In the genomic region with DNA sequence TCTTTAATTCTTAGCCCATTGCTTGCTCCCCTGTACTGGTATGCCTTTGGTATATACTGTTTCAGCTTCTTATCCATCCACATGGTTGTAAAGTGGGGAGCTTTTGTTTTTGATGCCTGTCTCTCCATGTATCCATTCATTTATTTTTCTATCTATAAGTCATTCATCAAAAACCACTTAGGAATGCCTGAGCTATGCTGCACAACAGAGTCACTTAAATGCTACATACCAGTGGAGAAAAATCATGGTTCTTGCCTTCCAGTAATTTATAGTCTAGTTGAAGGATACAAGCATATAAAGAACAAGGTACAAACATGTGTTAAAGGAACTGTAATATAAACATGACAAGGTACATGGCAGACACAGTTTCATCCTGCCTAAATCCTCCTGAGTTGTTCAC, we compare ENCODE assay signal across 25 cellular contexts.
DNase-seq lines count a peak whose midpoint lies in the region; ATAC-seq, FAIRE-seq and TF ChIP-seq lines count a peak whose summit lies in the region.
"Had no signal": no experiment of that assay in that cellular context is flagged by ENCODE, and none has a peak within 500 bp of the region (broad histone marks: within the 10 kb centered on the region; RNA-seq: fewer than 3 reads in every experiment).

No MANE protein-coding gene starts in this region.

- in situ Hi-C loops in GM13977 (cut with MboI; ENCODE audit: low pct_unique_long_range_greater_than_20kb, low sequenced_read_pairs, unreplicated experiment): no loop called here

- no peaks in the 10 kb centered on the region for H3K9me3 ChIP-seq in astrocyte (ENCODE audit: insufficient read depth, low read depth, low read length)
- H3K9me3 ChIP-seq in endodermal cell (ENCODE audit: control insufficient read depth, low read length): no peaks in the 10 kb centered on the region
- no peaks in the 10 kb centered on the region for H3K9me3 ChIP-seq in SK-N-SH
- H3K9me3 ChIP-seq: BLaER1, Caco-2 had no signal

- H3K9me2 ChIP-seq in SK-N-SH: no peaks in the 10 kb centered on the region

- H3K4me2 ChIP-seq in astrocyte (ENCODE audit: low read length): no peak overlapping the region
- no peak overlapping the region for H3K4me2 ChIP-seq in SK-N-SH
- H3K4me2 ChIP-seq: BLaER1 had no signal

- H3K4me1 Mint-ChIP-seq in HFFc6 (ENCODE audit: low read depth): peaks cover 55% of the 10 kb centered on the region
- peaks cover 4% of the 10 kb centered on the region for H3K4me1 Mint-ChIP-seq in astrocyte (ENCODE audit: low read depth, unreplicated experiment)
- peaks cover 12% of the 10 kb centered on the region for H3K4me1 Mint-ChIP-seq in endodermal cell

- H3K4me3 Mint-ChIP-seq in HFFc6 (no peak overlapping the region), astrocyte (ENCODE audit: unreplicated experiment) (no peak overlapping the region), endodermal cell (no peak overlapping the region)
- H3K4me3 Mint-ChIP-seq: B cell; CD4-positive, CD25-positive, alpha-beta regulatory T cell; CD8-positive, alpha-beta T cell had no signal

- H3K36me3 ChIP-seq in astrocyte (ENCODE audit: insufficient read depth, low read length) (no peaks in the 10 kb centered on the region), endodermal cell (ENCODE audit: control insufficient read depth, insufficient read depth, low read length) (no peaks in the 10 kb centered on the region), SK-N-SH (replicated peaks in 1 of 2; ENCODE audit: control insufficient read depth in 1 of 2, insufficient read depth in 2 of 2, low read length in 1 of 2) (no peaks in the 10 kb centered on the region)

- CTCF ChIA-PET in SK-N-SH (lab: Yijun Ruan, JAX): interaction anchor here (1.3 kb wide), 1 partner anchor 13 kb away, joined by 4 read pairs; no protein-coding TSS in a partner anchor

- TF ChIP-seq RAD21 in SK-N-SH (IDR thresholded peaks at IDR 0.05; ENCODE audit: low read length): no peak

- no peaks in the 10 kb centered on the region for H3F3A ChIP-seq in SK-N-SH (replicated peaks; ENCODE audit: insufficient read depth)

- TF ChIP-seq CTCF in HFFc6 (IDR thresholded peaks at IDR 0.05): no peak
- no peak for TF ChIP-seq CTCF in astrocyte (IDR thresholded peaks at IDR 0.05; ENCODE audit: insufficient read depth, low read depth, low read length)
- TF ChIP-seq CTCF in endodermal cell (conservative IDR thresholded peaks at IDR 0.05): no peak
- TF ChIP-seq CTCF in SK-N-SH (IDR thresholded peaks at IDR 0.05): no peak
- TF ChIP-seq CTCF in GM13977 (IDR thresholded peaks at IDR 0.05; ENCODE audit: extremely low read depth, insufficient read depth, missing control alignments): no peak

- no peaks in the 10 kb centered on the region for H3K79me2 ChIP-seq in astrocyte (ENCODE audit: insufficient read depth, low read length)
- no peaks in the 10 kb centered on the region for H3K79me2 ChIP-seq in SK-N-SH (ENCODE audit: insufficient read depth)

- H3K27ac ChIP-seq in astrocyte (ENCODE audit: low read depth, low read length) (no peak overlapping the region), endodermal cell (ENCODE audit: low read depth, low read length) (peak overlapping the region; percentile 56), SK-N-SH (ENCODE audit: low read depth in 2 of 2, low read length in 1 of 2) (no peak overlapping the region)
- H3K27ac ChIP-seq: 22Rv1, BLaER1, C4-2B had no signal

- H2AFZ ChIP-seq in astrocyte (ENCODE audit: low read depth, low read length): no peak overlapping the region
- H2AFZ ChIP-seq in SK-N-SH (ENCODE audit: low read depth): no peak overlapping the region

- FAIRE-seq in astrocyte (lab: Jason Lieb, UNC): no peak
- FAIRE-seq: A204.1, GM12878, GM18507 had no signal

- no peak overlapping the region for H3K4me3 ChIP-seq in astrocyte (ENCODE audit: insufficient read depth, low read depth, low read length)
- no peak overlapping the region for H3K4me3 ChIP-seq in endodermal cell (ENCODE audit: low read length)
- H3K4me3 ChIP-seq in SK-N-SH (ENCODE audit: low read depth in 2 of 2, low read length in 1 of 2): no peak overlapping the region
- H3K4me3 ChIP-seq: BLaER1, GM12878 had no signal

- H3K27me3 ChIP-seq in astrocyte (ENCODE audit: insufficient read depth, low read length) (no peaks in the 10 kb centered on the region), endodermal cell (ENCODE audit: control insufficient read depth, insufficient read depth, low read length, poor library complexity, severe bottlenecking) (no peaks in the 10 kb centered on the region), SK-N-SH (ENCODE audit: insufficient read depth) (no peaks in the 10 kb centered on the region)
- H3K27me3 ChIP-seq: BLaER1 had no signal

- peak; percentile 73 for DNase-seq in EH (ENCODE audit: low read depth)
- peak; percentile 38 for DNase-seq in HFFc6
- DNase-seq in astrocyte (ENCODE audit: low read depth): peak; percentile 35
- DNase-seq in endodermal cell: no peak
- DNase-seq in SIG-M5 (lab: John Stamatoyannopoulos, UW): no peak
- no peak for DNase-seq in SK-N-SH
- DNase-seq in GM13977 (ENCODE audit: low spot score): no peak
- DNase-seq: Caco-2; CD4-positive, CD25-positive, alpha-beta regulatory T cell; CD8-positive, alpha-beta T cell; DMS153; DND-41; EL; GDM1; GOT3; H7 had no signal

- H3K9ac ChIP-seq in astrocyte (ENCODE audit: low read length) (no peak overlapping the region), endodermal cell (ENCODE audit: extremely low read depth, low read length, poor library complexity, severe bottlenecking) (no peak overlapping the region), SK-N-SH (no peak overlapping the region)
- H3K9ac ChIP-seq: BLaER1 had no signal

- H3K9me3 Mint-ChIP-seq in HFFc6: no peaks in the 10 kb centered on the region
- no peaks in the 10 kb centered on the region for H3K9me3 Mint-ChIP-seq in astrocyte (ENCODE audit: unreplicated experiment)
- no peaks in the 10 kb centered on the region for H3K9me3 Mint-ChIP-seq in endodermal cell

- TF ChIP-seq EP300 in SK-N-SH (IDR thresholded peaks at IDR 0.05; ENCODE audit: borderline replicate concordance in 1 of 2, low read depth in 1 of 2, low read length in 1 of 2): no peak

- POLR2A ChIA-PET in SK-N-SH (lab: Yijun Ruan, JAX): no interaction called here

- H3K27ac Mint-ChIP-seq in HFFc6 (no peak overlapping the region; the same call in 1 of the 2 replicates), astrocyte (ENCODE audit: unreplicated experiment) (no peak overlapping the region), endodermal cell (no peak overlapping the region)
- H3K27ac Mint-ChIP-seq: B cell; CD8-positive, alpha-beta T cell had no signal

- H3K36me3 Mint-ChIP-seq in HFFc6 (ENCODE audit: low read depth): peaks cover 26% of the 10 kb centered on the region
- peaks cover 8% of the 10 kb centered on the region for H3K36me3 Mint-ChIP-seq in astrocyte (ENCODE audit: low read depth, unreplicated experiment)
- peaks cover 11% of the 10 kb centered on the region for H3K36me3 Mint-ChIP-seq in endodermal cell (ENCODE audit: low read depth)

- ATAC-seq in HG02571 (IDR thresholded peaks at IDR 0.05; ENCODE audit: unreplicated experiment): no peak
- ATAC-seq: CD8-positive, alpha-beta T cell; GM12878; HCT116 had no signal

- H3K4me1 ChIP-seq in astrocyte (ENCODE audit: insufficient read depth, low read length): peaks cover 3% of the 10 kb centered on the region
- H3K4me1 ChIP-seq in endodermal cell (ENCODE audit: control insufficient read depth, insufficient read depth, low read length): no peaks in the 10 kb centered on the region
- H3K4me1 ChIP-seq in SK-N-SH (ENCODE audit: control insufficient read depth in 1 of 2, insufficient read depth in 2 of 2, low read depth in 1 of 2, low read length in 1 of 2): peaks cover 7 to 22% of the 10 kb centered on the region in 2 experiments; a peak in 3 of 4 replicates
- H3K4me1 ChIP-seq: Caco-2 had no signal

- H4K20me1 ChIP-seq in astrocyte (ENCODE audit: insufficient read depth, low read length): no peaks in the 10 kb centered on the region
- H4K20me1 ChIP-seq in SK-N-SH (ENCODE audit: insufficient read depth): no peaks in the 10 kb centered on the region
- H4K20me1 ChIP-seq: BLaER1 had no signal

- H3K27me3 Mint-ChIP-seq in HFFc6 (ENCODE audit: insufficient read depth) (no peaks in the 10 kb centered on the region; the same call in 1 of the 2 replicates), astrocyte (ENCODE audit: low read depth, unreplicated experiment) (no peaks in the 10 kb centered on the region), endodermal cell (ENCODE audit: insufficient read depth) (no peaks in the 10 kb centered on the region)
- H3K27me3 Mint-ChIP-seq: B cell; CD4-positive, CD25-positive, alpha-beta regulatory T cell had no signal

TF ChIP-seq in SK-N-SH, 30 proteins besides CTCF, POLR2A, EP300 and RAD21 (continues in another document):
- no peak for TF ChIP-seq TCF12 (IDR thresholded peaks at IDR 0.05)
- TF ChIP-seq YY1 (IDR thresholded peaks at IDR 0.05; ENCODE audit: low read depth): no peak
- TF ChIP-seq, protein P1, sequence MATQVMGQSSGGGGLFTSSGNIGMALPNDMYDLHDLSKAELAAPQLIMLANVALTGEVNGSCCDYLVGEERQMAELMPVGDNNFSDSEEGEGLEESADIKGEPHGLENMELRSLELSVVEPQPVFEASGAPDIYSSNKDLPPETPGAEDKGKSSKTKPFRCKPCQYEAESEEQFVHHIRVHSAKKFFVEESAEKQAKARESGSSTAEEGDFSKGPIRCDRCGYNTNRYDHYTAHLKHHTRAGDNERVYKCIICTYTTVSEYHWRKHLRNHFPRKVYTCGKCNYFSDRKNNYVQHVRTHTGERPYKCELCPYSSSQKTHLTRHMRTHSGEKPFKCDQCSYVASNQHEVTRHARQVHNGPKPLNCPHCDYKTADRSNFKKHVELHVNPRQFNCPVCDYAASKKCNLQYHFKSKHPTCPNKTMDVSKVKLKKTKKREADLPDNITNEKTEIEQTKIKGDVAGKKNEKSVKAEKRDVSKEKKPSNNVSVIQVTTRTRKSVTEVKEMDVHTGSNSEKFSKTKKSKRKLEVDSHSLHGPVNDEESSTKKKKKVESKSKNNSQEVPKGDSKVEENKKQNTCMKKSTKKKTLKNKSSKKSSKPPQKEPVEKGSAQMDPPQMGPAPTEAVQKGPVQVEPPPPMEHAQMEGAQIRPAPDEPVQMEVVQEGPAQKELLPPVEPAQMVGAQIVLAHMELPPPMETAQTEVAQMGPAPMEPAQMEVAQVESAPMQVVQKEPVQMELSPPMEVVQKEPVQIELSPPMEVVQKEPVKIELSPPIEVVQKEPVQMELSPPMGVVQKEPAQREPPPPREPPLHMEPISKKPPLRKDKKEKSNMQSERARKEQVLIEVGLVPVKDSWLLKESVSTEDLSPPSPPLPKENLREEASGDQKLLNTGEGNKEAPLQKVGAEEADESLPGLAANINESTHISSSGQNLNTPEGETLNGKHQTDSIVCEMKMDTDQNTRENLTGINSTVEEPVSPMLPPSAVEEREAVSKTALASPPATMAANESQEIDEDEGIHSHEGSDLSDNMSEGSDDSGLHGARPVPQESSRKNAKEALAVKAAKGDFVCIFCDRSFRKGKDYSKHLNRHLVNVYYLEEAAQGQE (IDR thresholded peaks at IDR 0.05; ENCODE audit: low read depth, low read length): no peak
- no peak for TF ChIP-seq CHD2 (IDR thresholded peaks at IDR 0.05; ENCODE audit: low read length, partially characterized antibody)

Comparison
In these comparisons a context has a peak if more than half of its experiments do, and no peak if none do; other contexts are left out.
1. DNase-seq: peak in EH (single experiment), HFFc6 (single experiment) and astrocyte (single experiment); none in endodermal cell (single experiment), SIG-M5 (single experiment), SK-N-SH (single experiment) and GM13977 (single experiment).